In genomic region chr4:157358439-157358838, GRCh38 we compare ENCODE assay signal across 17 cellular contexts.
DNase-seq lines count a peak whose midpoint lies in the region.
"Had no signal": no experiment of that assay in that cellular context is flagged by ENCODE, and none has a peak within 500 bp of the region (broad histone marks: within the 10 kb centered on the region; RNA-seq: fewer than 3 reads in every experiment).

No MANE protein-coding gene starts in this region.

- peaks cover 20% of the 10 kb centered on the region for H3K4me1 ChIP-seq in SJCRH30
- H3K4me1 ChIP-seq: A549 had no signal

- H3K27ac ChIP-seq in SJCRH30 = peak overlapping the region; percentile 97
- H3K27ac ChIP-seq: A549 had no signal

- H3K4me3 ChIP-seq in SJCRH30 = no peak overlapping the region
- H3K4me3 ChIP-seq: A549 had no signal

- no peaks in the 10 kb centered on the region for H3K27me3 ChIP-seq in SJCRH30

- H3K36me3 ChIP-seq in SJCRH30 = no peaks in the 10 kb centered on the region

- no peaks in the 10 kb centered on the region for H3K9me3 ChIP-seq in SJCRH30 (replicated peaks)
- H3K9me3 ChIP-seq: A549 had no signal

- DNase-seq in NCI-H82 (lab: John Stamatoyannopoulos, UW) = peak; percentile 3
- no peak for DNase-seq in NCI-H82 treated with DMSO at 0.1 percent for 48 hours (lab: John Stamatoyannopoulos, UW; ENCODE audit: unreplicated experiment)
- peak; percentile 11 to 49 for DNase-seq in SJCRH30
- peak; percentile 9 for DNase-seq in iPS-NIHi7 (ENCODE audit: extremely low spot score)
- DNase-seq in HuH-7.5 (ENCODE audit: low spot score) = no peak
- no peak for DNase-seq in hepatic stellate cell (ENCODE audit: low spot score)
- DNase-seq: 8988T; ACHN; C1 segment of cervical spinal cord; Calu3; CD4-positive, alpha-beta memory T cell; COR-L47; DMS53; DMS79 treated with DMSO at 0.1 percent for 48 hours; GF-D8; H7 had no signal

Comparison
In these comparisons a context has a peak if more than half of its experiments do, and no peak if none do; other contexts are left out.
1. DNase-seq: peak in NCI-H82 (single experiment), SJCRH30 (2 of 2) and iPS-NIHi7 (single experiment); none in NCI-H82 treated with DMSO at 0.1 percent for 48 hours (single experiment), HuH-7.5 (single experiment) and hepatic stellate cell (single experiment).